In the genomic region with DNA sequence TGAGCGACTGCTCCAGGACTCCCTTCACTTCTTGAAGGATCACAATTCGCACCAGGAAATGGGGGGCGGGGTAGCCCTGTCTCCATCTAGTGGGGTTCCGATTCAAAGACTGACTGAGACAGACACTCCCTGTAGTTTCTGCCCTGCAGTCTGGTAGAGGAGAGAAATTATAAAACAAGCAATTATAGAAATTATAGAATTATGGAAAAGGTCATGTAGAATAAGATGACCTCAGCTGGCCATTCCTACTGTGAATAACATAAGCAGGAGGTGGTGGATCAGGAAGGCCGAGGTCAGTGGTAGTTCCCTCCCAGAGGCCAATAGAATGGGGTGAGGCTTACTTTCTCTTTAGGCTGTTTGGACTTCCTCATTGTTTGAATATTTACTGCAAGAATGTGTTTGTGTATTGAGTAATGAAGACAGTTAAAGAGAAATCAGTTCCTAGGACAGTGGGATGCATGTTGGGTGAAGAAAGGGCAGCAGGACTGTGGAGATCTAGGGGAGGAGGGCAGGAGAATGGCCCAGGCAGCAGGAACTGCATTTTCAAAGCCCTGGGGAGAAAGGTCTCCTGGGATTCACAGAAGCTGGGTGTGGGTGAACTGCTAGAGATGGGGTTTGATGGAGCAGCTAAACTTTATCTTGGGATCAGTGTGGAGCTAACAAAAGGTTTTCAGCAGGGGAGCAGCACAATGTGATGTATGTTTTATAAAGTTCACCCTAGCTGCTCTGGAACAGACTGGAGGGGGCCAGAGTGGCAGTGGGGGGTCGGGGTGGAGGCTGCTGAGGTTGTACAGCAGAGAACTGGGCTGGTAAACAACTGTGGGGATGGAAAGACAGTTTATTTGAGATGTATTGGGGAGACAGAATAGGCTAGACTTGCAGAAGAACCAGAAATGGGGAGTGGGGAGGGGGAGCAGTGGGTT, we compare ENCODE assay signal across 8 cellular contexts. TPM values are rescaled to one million over a fixed set of nuclear protein-coding genes. Genes with fewer than 3 reads are reported as not detected.
DNase-seq lines count a peak whose midpoint lies in the region; ATAC-seq and TF ChIP-seq lines count a peak whose summit lies in the region.

No MANE protein-coding gene starts in this region.

- intact Hi-C loops in CD8-positive, alpha-beta T cell (cut with DNase I, micrococcal nuclease): loop anchor here (2.0 to 5.0 kb wide), 7 partner anchors 47 to 628 kb away; a partner anchor contains a TSS
- intact Hi-C loops in activated T-helper 2 cell treated with anti-CD3 and anti-CD28 coated beads, Interferon-gamma antibody, Interleukin-2, Interleukin-4, amounts not matched to agents 10 μg/mL and 5 μg/mL and 100 μg/mL, durations not matched to agents 14 hours and 24 hours and 36 hours (cut with micrococcal nuclease): loop anchor here (2.0 kb wide), 1 partner anchor 277 kb away; no protein-coding TSS in a partner anchor
- intact Hi-C loops in left ventricle myocardium inferior (cut with micrococcal nuclease) (no loop called here), lower leg skin (cut with DNase I; ENCODE audit: low total_unique reads) (no loop called here)

- ATAC-seq in CD8-positive, alpha-beta T cell: no peak
- ATAC-seq in GM21576 (IDR thresholded peaks at IDR 0.05; ENCODE audit: unreplicated experiment): no peak

- peaks cover 5% of the 10 kb centered on the region for H3K9me3 ChIP-seq in CD8-positive, alpha-beta T cell (ENCODE audit: low read length)
- H3K9me3 ChIP-seq in left ventricle myocardium inferior (replicated peaks) (peaks cover 28% of the 10 kb centered on the region), skeletal muscle tissue (ENCODE audit: control insufficient read depth in 3 of 3, low read length in 3 of 3) (peaks cover 4 to 6% (median 5%) of the 10 kb centered on the region in 3 donors)

- H3K27ac ChIP-seq in CD8-positive, alpha-beta T cell (ENCODE audit: low read depth, low read length): no peak overlapping the region
- H3K27ac ChIP-seq in left ventricle myocardium inferior (replicated peaks) (peak overlapping the region; percentile 94), skeletal muscle tissue (ENCODE audit: low read depth, low read length) (peak overlapping the region; percentile 25)

- no peaks in the 10 kb centered on the region for H3K27me3 Mint-ChIP-seq in CD8-positive, alpha-beta T cell (ENCODE audit: low read depth)
- no peaks in the 10 kb centered on the region for H3K27me3 Mint-ChIP-seq in activated T-helper 2 cell treated with anti-CD3 and anti-CD28 coated beads, Interferon-gamma antibody, Interleukin-2, Interleukin-4, amounts not matched to agents 10 μg/mL and 5 μg/mL and 100 μg/mL, durations not matched to agents 14 hours and 24 hours and 36 hours (ENCODE audit: low read depth)

- no peak for DNase-seq in CD8-positive, alpha-beta T cell
- no peak for DNase-seq in activated T-helper 2 cell treated with anti-CD3 and anti-CD28 coated beads, Interferon-gamma antibody, Interleukin-2, Interleukin-4, amounts not matched to agents 10 μg/mL and 5 μg/mL and 100 μg/mL, durations not matched to agents 14 hours and 24 hours and 36 hours (ENCODE audit: low spot score)
- peak; percentile 29 for DNase-seq in left ventricle myocardium inferior
- DNase-seq in NCI-H2107 treated with DMSO at 0.1 percent for 48 hours (lab: John Stamatoyannopoulos, UW; ENCODE audit: unreplicated experiment): no peak
- no peak for DNase-seq in lower leg skin (ENCODE audit: low spot score in 2 of 2)

- TF ChIP-seq CTCF in CD8-positive, alpha-beta T cell (IDR thresholded peaks at IDR 0.05): no peak
- no peak for TF ChIP-seq CTCF in left ventricle myocardium inferior (IDR thresholded peaks at IDR 0.05; ENCODE audit: borderline replicate concordance)
- TF ChIP-seq CTCF in lower leg skin (IDR thresholded peaks at IDR 0.05): no peak

- CTCF ChIA-PET in CD8-positive, alpha-beta T cell (lab: Charles Lee): interaction anchor here (1.4 kb wide), 1 partner anchor 19 kb away, joined by 3 read pairs; no protein-coding TSS in a partner anchor

- TF ChIP-seq RAD21 in Ishikawa (IDR thresholded peaks at IDR 0.05; ENCODE audit: low read depth): no peak

- TF ChIP-seq POLR2A in lower leg skin (IDR thresholded peaks at IDR 0.05): no peak

- H3K9ac ChIP-seq in skeletal muscle tissue (ENCODE audit: low read depth in 1 of 3, low read length in 3 of 3): peak overlapping the region in 2 of 3 donors; percentile 11 to 20

- H3K9me3 Mint-ChIP-seq in CD8-positive, alpha-beta T cell: peaks cover 5% of the 10 kb centered on the region
- H3K9me3 Mint-ChIP-seq in activated T-helper 2 cell treated with anti-CD3 and anti-CD28 coated beads, Interferon-gamma antibody, Interleukin-2, Interleukin-4, amounts not matched to agents 10 μg/mL and 5 μg/mL and 100 μg/mL, durations not matched to agents 14 hours and 24 hours and 36 hours: peaks cover 21% of the 10 kb centered on the region

- peak overlapping the region; percentile 68 for H3K27ac Mint-ChIP-seq in CD8-positive, alpha-beta T cell
- peak overlapping the region; percentile 4 for H3K27ac Mint-ChIP-seq in activated T-helper 2 cell treated with anti-CD3 and anti-CD28 coated beads, Interferon-gamma antibody, Interleukin-2, Interleukin-4, amounts not matched to agents 10 μg/mL and 5 μg/mL and 100 μg/mL, durations not matched to agents 14 hours and 24 hours and 36 hours

- no peaks in the 10 kb centered on the region for H3K36me3 ChIP-seq in CD8-positive, alpha-beta T cell (ENCODE audit: insufficient read depth, low read length)
- H3K36me3 ChIP-seq in left ventricle myocardium inferior (peaks cover 16% of the 10 kb centered on the region), skeletal muscle tissue (ENCODE audit: control insufficient read depth in 3 of 3, insufficient read depth in 3 of 3, low read length in 3 of 3) (peaks cover 0 to 4% (median 0%) of the 10 kb centered on the region in 3 donors)

- TF ChIP-seq EP300 in Ishikawa (IDR thresholded peaks at IDR 0.05; ENCODE audit: borderline replicate concordance): no peak

- no peaks in the 10 kb centered on the region for H3K27me3 ChIP-seq in CD8-positive, alpha-beta T cell (ENCODE audit: insufficient read depth, low read length)
- H3K27me3 ChIP-seq in left ventricle myocardium inferior (ENCODE audit: low read depth): no peaks in the 10 kb centered on the region
- no peaks in the 10 kb centered on the region for H3K27me3 ChIP-seq in skeletal muscle tissue (ENCODE audit: control insufficient read depth in 3 of 3, insufficient read depth in 3 of 3, low read length in 3 of 3)

- WGBS in lower leg skin, 2 donors: 62 to 63% methylated on average over 6 of the region's 6 CpGs

- H3K4me1 ChIP-seq in CD8-positive, alpha-beta T cell (ENCODE audit: insufficient read depth, low read length): peaks cover 12% of the 10 kb centered on the region
- H3K4me1 ChIP-seq in left ventricle myocardium inferior (peaks cover 30% of the 10 kb centered on the region), skeletal muscle tissue (ENCODE audit: control insufficient read depth in 3 of 3, insufficient read depth in 3 of 3, low read length in 3 of 3) (peaks cover 11 to 16% (median 13%) of the 10 kb centered on the region in 3 donors)

- H3K4me3 Mint-ChIP-seq in CD8-positive, alpha-beta T cell: peak overlapping the region; percentile 52
- peak overlapping the region; percentile 31 for H3K4me3 Mint-ChIP-seq in activated T-helper 2 cell treated with anti-CD3 and anti-CD28 coated beads, Interferon-gamma antibody, Interleukin-2, Interleukin-4, amounts not matched to agents 10 μg/mL and 5 μg/mL and 100 μg/mL, durations not matched to agents 14 hours and 24 hours and 36 hours (ENCODE audit: low read depth)

- peaks cover 20% of the 10 kb centered on the region for H3K4me1 Mint-ChIP-seq in CD8-positive, alpha-beta T cell (ENCODE audit: low read depth)
- peaks cover 18% of the 10 kb centered on the region for H3K4me1 Mint-ChIP-seq in activated T-helper 2 cell treated with anti-CD3 and anti-CD28 coated beads, Interferon-gamma antibody, Interleukin-2, Interleukin-4, amounts not matched to agents 10 μg/mL and 5 μg/mL and 100 μg/mL, durations not matched to agents 14 hours and 24 hours and 36 hours (ENCODE audit: low read depth)

- POLR2A ChIA-PET in CD8-positive, alpha-beta T cell (lab: Charles Lee): interaction anchor here (1.9 to 2.5 kb wide), 2 partner anchors 14 to 78 kb away, joined by 11 to 37 read pairs; a partner anchor contains a TSS

- H3K36me3 Mint-ChIP-seq in CD8-positive, alpha-beta T cell: peaks cover 16% of the 10 kb centered on the region
- H3K36me3 Mint-ChIP-seq in activated T-helper 2 cell treated with anti-CD3 and anti-CD28 coated beads, Interferon-gamma antibody, Interleukin-2, Interleukin-4, amounts not matched to agents 10 μg/mL and 5 μg/mL and 100 μg/mL, durations not matched to agents 14 hours and 24 hours and 36 hours (ENCODE audit: low read depth): peaks cover 24% of the 10 kb centered on the region

- no peak overlapping the region for H3K4me3 ChIP-seq in CD8-positive, alpha-beta T cell (ENCODE audit: low read depth, low read length)
- H3K4me3 ChIP-seq in left ventricle myocardium inferior (peak overlapping the region; percentile 68), skeletal muscle tissue (ENCODE audit: low read length in 3 of 3) (no peak overlapping the region), lower leg skin (ENCODE audit: low read depth, poor library complexity, severe bottlenecking) (no peak overlapping the region)

RNA-seq across cellular contexts. Expression of a gene that starts 2.1 kb away (rescaled TPM):
- 1 to 10 TPM; 2.4 to 2.9 TPM for total RNA-seq in CD8-positive, alpha-beta T cell
- total RNA-seq in activated T-helper 2 cell treated with anti-CD3 and anti-CD28 coated beads, Interferon-gamma antibody, Interleukin-2, Interleukin-4, amounts not matched to agents 10 μg/mL and 5 μg/mL and 100 μg/mL, durations not matched to agents 14 hours and 24 hours and 36 hours: 6.8 and 7.0 TPM in 2 replicates
- 1.8 TPM for total RNA-seq in left ventricle myocardium inferior
- total RNA-seq in skeletal muscle tissue: 1.0 TPM
- 1 to 10 TPM; 3.5 to 5.4 (median 4.2) TPM for total RNA-seq in lower leg skin

RNA-seq across cellular contexts. Expression of a gene that starts 13.8 kb away (rescaled TPM):
- 1 to 10 TPM; 2.7 to 2.8 TPM for total RNA-seq in CD8-positive, alpha-beta T cell
- total RNA-seq in activated T-helper 2 cell treated with anti-CD3 and anti-CD28 coated beads, Interferon-gamma antibody, Interleukin-2, Interleukin-4, amounts not matched to agents 10 μg/mL and 5 μg/mL and 100 μg/mL, durations not matched to agents 14 hours and 24 hours and 36 hours: 7.4 TPM in 2 replicates
- 13.5 TPM for total RNA-seq in left ventricle myocardium inferior
- 7.3 TPM for total RNA-seq in skeletal muscle tissue
- 10 to 100 TPM; 12.5 to 34.1 (median 21.2) TPM for total RNA-seq in lower leg skin

RNA-seq across cellular contexts. Expression of a gene that starts 47.7 kb away (rescaled TPM):
- total RNA-seq in CD8-positive, alpha-beta T cell: 1 to 10 TPM; 1.2 to 1.3 TPM
- total RNA-seq in activated T-helper 2 cell treated with anti-CD3 and anti-CD28 coated beads, Interferon-gamma antibody, Interleukin-2, Interleukin-4, amounts not matched to agents 10 μg/mL and 5 μg/mL and 100 μg/mL, durations not matched to agents 14 hours and 24 hours and 36 hours: 63.8 and 64.2 TPM in 2 replicates
- total RNA-seq in left ventricle myocardium inferior (1.2 TPM), skeletal muscle tissue (5.2 TPM), lower leg skin (1 to 10 TPM; 1.4 to 6.3 (median 5.7) TPM)

RNA-seq across cellular contexts. Expression of a gene that starts 59.7 kb away (rescaled TPM):
- total RNA-seq in CD8-positive, alpha-beta T cell: 1 to 10 TPM; 5.7 to 5.9 TPM
- 27.0 and 30.1 TPM in 2 replicates for total RNA-seq in activated T-helper 2 cell treated with anti-CD3 and anti-CD28 coated beads, Interferon-gamma antibody, Interleukin-2, Interleukin-4, amounts not matched to agents 10 μg/mL and 5 μg/mL and 100 μg/mL, durations not matched to agents 14 hours and 24 hours and 36 hours
- 81.3 TPM for total RNA-seq in left ventricle myocardium inferior
- 32.4 TPM for total RNA-seq in skeletal muscle tissue
- 10 to 100 TPM; 17.1 to 30.8 (median 23.3) TPM for total RNA-seq in lower leg skin

Comparison
In these comparisons a context has a peak if more than half of its experiments do, and no peak if none do; other contexts are left out.
1. intact Hi-C loops: an anchor here in CD8-positive, alpha-beta T cell (2.0 to 5.0 kb wide) and activated T-helper 2 cell treated with anti-CD3 and anti-CD28 coated beads, Interferon-gamma antibody, Interleukin-2, Interleukin-4, amounts not matched to agents 10 μg/mL and 5 μg/mL and 100 μg/mL, durations not matched to agents 14 hours and 24 hours and 36 hours (2.0 kb wide); none called in left ventricle myocardium inferior and lower leg skin.